ENCODE assay signal across 11 cellular contexts in the genomic region with DNA sequence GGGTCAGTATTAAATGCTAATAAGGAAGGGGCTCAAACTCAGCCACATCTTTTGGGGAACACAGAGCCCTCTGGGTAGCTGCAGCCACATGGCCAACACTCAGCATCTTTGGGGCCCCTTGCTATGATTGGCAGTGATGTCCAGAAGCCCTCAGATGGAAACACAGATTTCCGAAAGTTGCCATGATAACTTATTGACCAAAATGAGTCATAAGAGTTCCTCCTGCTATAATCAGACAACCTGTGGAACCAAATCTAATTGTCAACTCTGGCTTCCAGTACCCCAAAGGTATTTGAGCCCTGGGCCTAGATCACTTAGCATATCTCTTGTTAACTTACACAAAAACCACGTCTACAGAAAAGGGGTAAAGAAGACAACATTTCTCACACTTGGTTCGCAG.
DNase-seq lines count a peak whose midpoint lies in the region; ATAC-seq and TF ChIP-seq lines count a peak whose summit lies in the region.
"Had no signal": no experiment of that assay in that cellular context is flagged by ENCODE, and none has a peak within 500 bp of the region (broad histone marks: within the 10 kb centered on the region; RNA-seq: fewer than 3 reads in every experiment).

No MANE protein-coding gene starts in this region.

- H2AFZ ChIP-seq in Karpas-422 (ENCODE audit: low read length), result no peak overlapping the region

- no peaks in the 10 kb centered on the region for H3K36me3 ChIP-seq in Karpas-422 (ENCODE audit: insufficient read depth, low read length)
- no peaks in the 10 kb centered on the region for H3K36me3 ChIP-seq in A673 (ENCODE audit: insufficient read depth, low read length, poor library complexity, severe bottlenecking)

- no peaks in the 10 kb centered on the region for H3K79me2 ChIP-seq in Karpas-422 (ENCODE audit: low read length)

- no peak for TF ChIP-seq CTCF in A673 (conservative IDR thresholded peaks at IDR 0.05; ENCODE audit: low read depth, low read length)
- TF ChIP-seq CTCF in lower leg skin (IDR thresholded peaks at IDR 0.05), result no peak

- H3K27me3 ChIP-seq in Karpas-422 (ENCODE audit: low read length), result no peaks in the 10 kb centered on the region
- H3K27me3 ChIP-seq in A673 (replicated peaks; ENCODE audit: insufficient read depth, low read depth, low read length, poor library complexity), result no peaks in the 10 kb centered on the region

- no peak overlapping the region for H3K9ac ChIP-seq in Karpas-422 (ENCODE audit: low read length)

- H3K4me1 ChIP-seq in Karpas-422 (ENCODE audit: low read length), result peaks cover 18% of the 10 kb centered on the region
- H3K4me1 ChIP-seq in A673 (ENCODE audit: insufficient read depth, low read length, poor library complexity, severe bottlenecking), result no peaks in the 10 kb centered on the region

- H3K9me3 ChIP-seq in Karpas-422 (ENCODE audit: low read length), result no peaks in the 10 kb centered on the region
- H3K9me3 ChIP-seq in A673 (ENCODE audit: low read depth, low read length, poor library complexity, severe bottlenecking), result no peaks in the 10 kb centered on the region

- POLR2A ChIA-PET in A673 (lab: Charles Lee; ENCODE audit: low non-redundant PET), result no interaction called here

- H3K4me2 ChIP-seq in Karpas-422 (ENCODE audit: low read depth, low read length, poor library complexity, severe bottlenecking), result peak overlapping the region; percentile 69

- H3K9me2 ChIP-seq in Karpas-422 (replicated peaks; ENCODE audit: insufficient read depth, low read length), result no peaks in the 10 kb centered on the region

- intact Hi-C loops in A673 (cut with micrococcal nuclease; ENCODE audit: unreplicated experiment), result loop anchor here (5.0 kb wide), 1 partner anchor 193 kb away; no protein-coding TSS in a partner anchor
- intact Hi-C loops in lower leg skin (cut with DNase I; ENCODE audit: low total_unique reads), result no loop called here

- no TSS peak for BruUV-seq in A673 (replicated peaks; lab: Mats Ljungman, UMichigan)

- CTCF ChIA-PET in A673 (lab: Charles Lee), result no interaction called here

- no peaks in the 10 kb centered on the region for H4K20me1 ChIP-seq in Karpas-422 (ENCODE audit: insufficient read depth, low read depth, low read length)

- WGBS in lower leg skin, 2 donors, result 77 to 86% methylated on average over 3 of the region's 3 CpGs

- H3K27ac ChIP-seq in Karpas-422 (ENCODE audit: low read length), result no peak overlapping the region
- H3K27ac ChIP-seq in A673 (ENCODE audit: low read depth, low read length, poor library complexity, severe bottlenecking), result no peak overlapping the region

- no peak for TF ChIP-seq POLR2A in GM18505 (IDR thresholded peaks at IDR 0.05; ENCODE audit: borderline replicate concordance, extremely low read depth, insufficient read depth, insufficient read length)
- no peak for TF ChIP-seq POLR2A in lower leg skin (IDR thresholded peaks at IDR 0.05)

- peak; percentile 44 for ATAC-seq in GM18505 (IDR thresholded peaks at IDR 0.05; ENCODE audit: unreplicated experiment)
- peak; percentile 33 for ATAC-seq in GM21360 (IDR thresholded peaks at IDR 0.05; ENCODE audit: unreplicated experiment)
- ATAC-seq in HG02943 (IDR thresholded peaks at IDR 0.05; ENCODE audit: low read depth, unreplicated experiment), result peak; percentile 40
- no peak for ATAC-seq in HG03045 (IDR thresholded peaks at IDR 0.05; ENCODE audit: unreplicated experiment)
- no peak for ATAC-seq in HG03280 (IDR thresholded peaks at IDR 0.05; ENCODE audit: unreplicated experiment)

- DNase-seq in Karpas-422 (no peak), A673 (ENCODE audit: low spot score) (no peak), lower leg skin (ENCODE audit: low spot score in 2 of 2) (no peak)
- DNase-seq: activated naive CD8-positive, alpha-beta T cell treated with anti-CD3 and anti-CD28 coated beads for 36 hours; H9; NCI-H2081 treated with DMSO at 0.1 percent for 48 hours had no signal

- H3K4me3 ChIP-seq in Karpas-422 (ENCODE audit: low read length) (no peak overlapping the region), A673 (ENCODE audit: low read depth, low read length, poor library complexity, severe bottlenecking) (no peak overlapping the region), lower leg skin (ENCODE audit: low read depth, poor library complexity, severe bottlenecking) (no peak overlapping the region)

Comparison
In these comparisons a context has a peak if more than half of its experiments do, and no peak if none do; other contexts are left out.
1. ATAC-seq: peak in GM18505 (single experiment), GM21360 (single experiment) and HG02943 (single experiment); none in HG03045 (single experiment) and HG03280 (single experiment).